In the genomic region with DNA sequence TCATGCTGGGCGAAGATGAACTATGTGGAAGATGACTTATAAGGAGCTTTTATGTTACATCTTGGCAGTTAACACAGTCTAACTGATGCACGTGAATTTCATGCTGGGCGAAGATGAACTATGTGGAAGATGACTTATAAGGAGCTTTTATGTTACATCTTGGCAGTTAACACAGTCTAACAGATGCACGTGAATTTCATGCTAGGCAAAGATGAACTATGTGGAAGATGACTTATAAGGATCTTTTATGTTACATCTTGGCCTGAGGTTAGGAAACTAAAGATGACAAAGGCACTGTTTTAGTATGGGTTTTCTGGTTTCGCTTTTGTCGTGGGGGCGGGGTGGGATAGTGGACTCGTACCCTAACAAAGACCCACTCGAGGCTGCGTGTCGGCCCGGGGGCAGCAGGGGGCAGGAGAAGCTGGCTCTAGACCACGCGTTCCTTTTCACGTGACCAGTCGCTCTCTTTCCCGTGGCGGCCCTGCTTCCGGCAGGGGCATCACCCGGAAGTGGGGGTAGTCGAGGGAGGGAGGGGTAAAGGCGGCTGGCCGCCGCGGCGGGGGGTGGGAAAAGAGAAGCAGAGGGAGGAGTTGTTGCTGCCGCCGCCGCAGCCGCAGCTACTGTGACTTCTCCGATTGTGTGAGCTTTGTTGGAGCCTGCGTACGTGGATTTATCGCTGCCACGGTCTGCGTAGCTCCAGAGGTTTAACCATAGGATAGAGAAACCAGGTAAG, we compare ENCODE assay signal across 1 cellular context.
TF ChIP-seq lines count a peak whose summit lies in the region.

A gene (plus strand): TSS at position 586 of the 733 bp plus-strand sequence. CDS start 60,949 bp downstream, outside the sequence.

TF ChIP-seq in GM12878, 131 proteins besides CTCF, POLR2A, EP300 and RAD21 (continued from another document and continues in another):
- TF ChIP-seq SPI1 (IDR thresholded peaks at IDR 0.05; ENCODE audit: borderline replicate concordance, insufficient read depth, low read depth, low read length) = no peak
- peak; percentile 55; the same call in 1 of the 2 replicates for TF ChIP-seq SMC3 (IDR thresholded peaks at IDR 0.05; ENCODE audit: borderline replicate concordance, low read length)
- TF ChIP-seq BMI1 (IDR thresholded peaks at IDR 0.05; ENCODE audit: borderline replicate concordance) = no peak
- TF ChIP-seq WRNIP1 (IDR thresholded peaks at IDR 0.05; ENCODE audit: borderline replicate concordance, low read depth, low read length) = no peak
- TF ChIP-seq ASH2L (IDR thresholded peaks at IDR 0.05; ENCODE audit: borderline replicate concordance, low read depth) = no peak
- TF ChIP-seq, protein P1, sequence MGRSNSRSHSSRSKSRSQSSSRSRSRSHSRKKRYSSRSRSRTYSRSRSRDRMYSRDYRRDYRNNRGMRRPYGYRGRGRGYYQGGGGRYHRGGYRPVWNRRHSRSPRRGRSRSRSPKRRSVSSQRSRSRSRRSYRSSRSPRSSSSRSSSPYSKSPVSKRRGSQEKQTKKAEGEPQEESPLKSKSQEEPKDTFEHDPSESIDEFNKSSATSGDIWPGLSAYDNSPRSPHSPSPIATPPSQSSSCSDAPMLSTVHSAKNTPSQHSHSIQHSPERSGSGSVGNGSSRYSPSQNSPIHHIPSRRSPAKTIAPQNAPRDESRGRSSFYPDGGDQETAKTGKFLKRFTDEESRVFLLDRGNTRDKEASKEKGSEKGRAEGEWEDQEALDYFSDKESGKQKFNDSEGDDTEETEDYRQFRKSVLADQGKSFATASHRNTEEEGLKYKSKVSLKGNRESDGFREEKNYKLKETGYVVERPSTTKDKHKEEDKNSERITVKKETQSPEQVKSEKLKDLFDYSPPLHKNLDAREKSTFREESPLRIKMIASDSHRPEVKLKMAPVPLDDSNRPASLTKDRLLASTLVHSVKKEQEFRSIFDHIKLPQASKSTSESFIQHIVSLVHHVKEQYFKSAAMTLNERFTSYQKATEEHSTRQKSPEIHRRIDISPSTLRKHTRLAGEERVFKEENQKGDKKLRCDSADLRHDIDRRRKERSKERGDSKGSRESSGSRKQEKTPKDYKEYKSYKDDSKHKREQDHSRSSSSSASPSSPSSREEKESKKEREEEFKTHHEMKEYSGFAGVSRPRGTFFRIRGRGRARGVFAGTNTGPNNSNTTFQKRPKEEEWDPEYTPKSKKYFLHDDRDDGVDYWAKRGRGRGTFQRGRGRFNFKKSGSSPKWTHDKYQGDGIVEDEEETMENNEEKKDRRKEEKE (IDR thresholded peaks at IDR 0.05) = no peak
- TF ChIP-seq YBX1 (IDR thresholded peaks at IDR 0.05) = no peak
- peak; percentile 89 to 94 for TF ChIP-seq BHLHE40 (IDR thresholded peaks at IDR 0.05; ENCODE audit: borderline replicate concordance in 1 of 2, low read depth in 2 of 2, low read length in 1 of 2)
- TF ChIP-seq IKZF2 (IDR thresholded peaks at IDR 0.05) = no peak; a peak in 1 of 4 replicates
- peak; percentile 35; the same call in 1 of the 2 replicates for TF ChIP-seq NFIC (IDR thresholded peaks at IDR 0.05; ENCODE audit: low read depth, low read length)
- TF ChIP-seq RAD51 (IDR thresholded peaks at IDR 0.05) = peak; percentile 79
- TF ChIP-seq FOXM1 (IDR thresholded peaks at IDR 0.05; ENCODE audit: low read depth, low read length) = peak; percentile 59; the same call in 1 of the 2 replicates
- no peak for TF ChIP-seq FOS (IDR thresholded peaks at IDR 0.05; ENCODE audit: borderline replicate concordance, extremely low read depth, insufficient read length)
- TF ChIP-seq SIX5 (IDR thresholded peaks at IDR 0.05; ENCODE audit: low read depth, low read length, severe bottlenecking) = no peak
- no peak for TF ChIP-seq MTA2 (IDR thresholded peaks at IDR 0.05; ENCODE audit: low read depth)
- TF ChIP-seq, protein P2, sequence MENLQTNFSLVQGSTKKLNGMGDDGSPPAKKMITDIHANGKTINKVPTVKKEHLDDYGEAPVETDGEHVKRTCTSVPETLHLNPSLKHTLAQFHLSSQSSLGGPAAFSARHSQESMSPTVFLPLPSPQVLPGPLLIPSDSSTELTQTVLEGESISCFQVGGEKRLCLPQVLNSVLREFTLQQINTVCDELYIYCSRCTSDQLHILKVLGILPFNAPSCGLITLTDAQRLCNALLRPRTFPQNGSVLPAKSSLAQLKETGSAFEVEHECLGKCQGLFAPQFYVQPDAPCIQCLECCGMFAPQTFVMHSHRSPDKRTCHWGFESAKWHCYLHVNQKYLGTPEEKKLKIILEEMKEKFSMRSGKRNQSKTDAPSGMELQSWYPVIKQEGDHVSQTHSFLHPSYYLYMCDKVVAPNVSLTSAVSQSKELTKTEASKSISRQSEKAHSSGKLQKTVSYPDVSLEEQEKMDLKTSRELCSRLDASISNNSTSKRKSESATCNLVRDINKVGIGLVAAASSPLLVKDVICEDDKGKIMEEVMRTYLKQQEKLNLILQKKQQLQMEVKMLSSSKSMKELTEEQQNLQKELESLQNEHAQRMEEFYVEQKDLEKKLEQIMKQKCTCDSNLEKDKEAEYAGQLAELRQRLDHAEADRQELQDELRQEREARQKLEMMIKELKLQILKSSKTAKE (IDR thresholded peaks at IDR 0.05; ENCODE audit: low read depth, poor library complexity, severe bottlenecking) = no peak
- 0 out of 2 replicates have a peak, but pooled peaks have one; percentile 41 for TF ChIP-seq MXI1 (IDR thresholded peaks at IDR 0.05; ENCODE audit: low read depth, low read length)
- TF ChIP-seq NR2C1 (IDR thresholded peaks at IDR 0.05) = no peak
- no peak for TF ChIP-seq STAT3 (IDR thresholded peaks at IDR 0.05; ENCODE audit: low read depth, low read length)
- TF ChIP-seq, protein P3, sequence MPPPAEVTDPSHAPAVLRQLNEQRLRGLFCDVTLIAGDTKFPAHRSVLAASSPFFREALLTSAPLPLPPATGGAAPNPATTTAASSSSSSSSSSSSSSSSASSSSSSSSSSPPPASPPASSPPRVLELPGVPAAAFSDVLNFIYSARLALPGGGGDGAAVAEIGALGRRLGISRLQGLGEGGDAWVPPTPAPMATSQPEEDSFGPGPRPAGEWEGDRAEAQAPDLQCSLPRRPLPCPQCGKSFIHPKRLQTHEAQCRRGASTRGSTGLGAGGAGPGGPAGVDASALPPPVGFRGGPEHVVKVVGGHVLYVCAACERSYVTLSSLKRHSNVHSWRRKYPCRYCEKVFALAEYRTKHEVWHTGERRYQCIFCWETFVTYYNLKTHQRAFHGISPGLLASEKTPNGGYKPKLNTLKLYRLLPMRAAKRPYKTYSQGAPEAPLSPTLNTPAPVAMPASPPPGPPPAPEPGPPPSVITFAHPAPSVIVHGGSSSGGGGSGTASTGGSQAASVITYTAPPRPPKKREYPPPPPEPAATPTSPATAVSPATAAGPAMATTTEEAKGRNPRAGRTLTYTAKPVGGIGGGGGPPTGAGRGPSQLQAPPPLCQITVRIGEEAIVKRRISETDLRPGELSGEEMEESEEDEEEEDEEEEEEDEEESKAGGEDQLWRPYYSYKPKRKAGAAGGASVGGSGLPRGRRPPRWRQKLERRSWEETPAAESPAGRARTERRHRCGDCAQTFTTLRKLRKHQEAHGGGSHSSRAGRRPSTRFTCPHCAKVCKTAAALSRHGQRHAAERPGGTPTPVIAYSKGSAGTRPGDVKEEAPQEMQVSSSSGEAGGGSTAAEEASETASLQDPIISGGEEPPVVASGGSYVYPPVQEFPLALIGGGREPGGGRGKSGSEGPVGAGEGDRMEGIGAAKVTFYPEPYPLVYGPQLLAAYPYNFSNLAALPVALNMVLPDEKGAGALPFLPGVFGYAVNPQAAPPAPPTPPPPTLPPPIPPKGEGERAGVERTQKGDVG (CRISPR knock-in tag; IDR thresholded peaks at IDR 0.05) = no peak
- TF ChIP-seq, protein P4, sequence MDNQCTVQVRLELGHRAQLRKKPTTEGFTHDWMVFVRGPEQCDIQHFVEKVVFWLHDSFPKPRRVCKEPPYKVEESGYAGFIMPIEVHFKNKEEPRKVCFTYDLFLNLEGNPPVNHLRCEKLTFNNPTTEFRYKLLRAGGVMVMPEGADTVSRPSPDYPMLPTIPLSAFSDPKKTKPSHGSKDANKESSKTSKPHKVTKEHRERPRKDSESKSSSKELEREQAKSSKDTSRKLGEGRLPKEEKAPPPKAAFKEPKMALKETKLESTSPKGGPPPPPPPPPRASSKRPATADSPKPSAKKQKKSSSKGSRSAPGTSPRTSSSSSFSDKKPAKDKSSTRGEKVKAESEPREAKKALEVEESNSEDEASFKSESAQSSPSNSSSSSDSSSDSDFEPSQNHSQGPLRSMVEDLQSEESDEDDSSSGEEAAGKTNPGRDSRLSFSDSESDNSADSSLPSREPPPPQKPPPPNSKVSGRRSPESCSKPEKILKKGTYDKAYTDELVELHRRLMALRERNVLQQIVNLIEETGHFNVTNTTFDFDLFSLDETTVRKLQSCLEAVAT (IDR thresholded peaks at IDR 0.05) = 0 out of 2 replicates have a peak, but pooled peaks have one; percentile 39
- TF ChIP-seq STAT1 (conservative IDR thresholded peaks at IDR 0.05) = no peak
- TF ChIP-seq DPF2 (IDR thresholded peaks at IDR 0.05) = no peak
- TF ChIP-seq, protein P5, sequence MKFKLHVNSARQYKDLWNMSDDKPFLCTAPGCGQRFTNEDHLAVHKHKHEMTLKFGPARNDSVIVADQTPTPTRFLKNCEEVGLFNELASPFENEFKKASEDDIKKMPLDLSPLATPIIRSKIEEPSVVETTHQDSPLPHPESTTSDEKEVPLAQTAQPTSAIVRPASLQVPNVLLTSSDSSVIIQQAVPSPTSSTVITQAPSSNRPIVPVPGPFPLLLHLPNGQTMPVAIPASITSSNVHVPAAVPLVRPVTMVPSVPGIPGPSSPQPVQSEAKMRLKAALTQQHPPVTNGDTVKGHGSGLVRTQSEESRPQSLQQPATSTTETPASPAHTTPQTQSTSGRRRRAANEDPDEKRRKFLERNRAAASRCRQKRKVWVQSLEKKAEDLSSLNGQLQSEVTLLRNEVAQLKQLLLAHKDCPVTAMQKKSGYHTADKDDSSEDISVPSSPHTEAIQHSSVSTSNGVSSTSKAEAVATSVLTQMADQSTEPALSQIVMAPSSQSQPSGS (IDR thresholded peaks at IDR 0.05; ENCODE audit: low read length) = peak; percentile 37
- TF ChIP-seq, protein P6, sequence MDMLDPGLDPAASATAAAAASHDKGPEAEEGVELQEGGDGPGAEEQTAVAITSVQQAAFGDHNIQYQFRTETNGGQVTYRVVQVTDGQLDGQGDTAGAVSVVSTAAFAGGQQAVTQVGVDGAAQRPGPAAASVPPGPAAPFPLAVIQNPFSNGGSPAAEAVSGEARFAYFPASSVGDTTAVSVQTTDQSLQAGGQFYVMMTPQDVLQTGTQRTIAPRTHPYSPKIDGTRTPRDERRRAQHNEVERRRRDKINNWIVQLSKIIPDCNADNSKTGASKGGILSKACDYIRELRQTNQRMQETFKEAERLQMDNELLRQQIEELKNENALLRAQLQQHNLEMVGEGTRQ (IDR thresholded peaks at IDR 0.05; ENCODE audit: borderline replicate concordance, low read depth, low read length) = peak; percentile 57
- no peak for TF ChIP-seq HDGF (IDR thresholded peaks at IDR 0.05)
- 0 out of 2 replicates have a peak, but pooled peaks have one; percentile 39 for TF ChIP-seq CHD2 (IDR thresholded peaks at IDR 0.05; ENCODE audit: borderline replicate concordance, low read depth, low read length)
- no peak for TF ChIP-seq RCOR1 (conservative IDR thresholded peaks at IDR 0.05; ENCODE audit: low read depth, low read length)
- no peak for TF ChIP-seq EZH2 (IDR thresholded peaks at IDR 0.05; ENCODE audit: borderline replicate concordance, control insufficient read depth, low read depth, low read length)
- TF ChIP-seq TCF3 (IDR thresholded peaks at IDR 0.05; ENCODE audit: borderline replicate concordance, insufficient read depth, low read depth, low read length) = no peak
- TF ChIP-seq SREBF1 (IDR thresholded peaks at IDR 0.05; ENCODE audit: low read length) = no peak
- no peak for TF ChIP-seq RB1 (IDR thresholded peaks at IDR 0.05; ENCODE audit: borderline replicate concordance)
- no peak for TF ChIP-seq ZNF207 (IDR thresholded peaks at IDR 0.05; ENCODE audit: borderline replicate concordance)
- no peak for TF ChIP-seq SMAD5 (IDR thresholded peaks at IDR 0.05; ENCODE audit: low read depth)
- no peak for TF ChIP-seq CHD1 (IDR thresholded peaks at IDR 0.05; ENCODE audit: low read depth, low read length)
- TF ChIP-seq TCF7 (IDR thresholded peaks at IDR 0.05; ENCODE audit: borderline replicate concordance) = no peak
- no peak for TF ChIP-seq RFX5 (IDR thresholded peaks at IDR 0.05; ENCODE audit: low read depth, low read length)
- TF ChIP-seq, protein P7, sequence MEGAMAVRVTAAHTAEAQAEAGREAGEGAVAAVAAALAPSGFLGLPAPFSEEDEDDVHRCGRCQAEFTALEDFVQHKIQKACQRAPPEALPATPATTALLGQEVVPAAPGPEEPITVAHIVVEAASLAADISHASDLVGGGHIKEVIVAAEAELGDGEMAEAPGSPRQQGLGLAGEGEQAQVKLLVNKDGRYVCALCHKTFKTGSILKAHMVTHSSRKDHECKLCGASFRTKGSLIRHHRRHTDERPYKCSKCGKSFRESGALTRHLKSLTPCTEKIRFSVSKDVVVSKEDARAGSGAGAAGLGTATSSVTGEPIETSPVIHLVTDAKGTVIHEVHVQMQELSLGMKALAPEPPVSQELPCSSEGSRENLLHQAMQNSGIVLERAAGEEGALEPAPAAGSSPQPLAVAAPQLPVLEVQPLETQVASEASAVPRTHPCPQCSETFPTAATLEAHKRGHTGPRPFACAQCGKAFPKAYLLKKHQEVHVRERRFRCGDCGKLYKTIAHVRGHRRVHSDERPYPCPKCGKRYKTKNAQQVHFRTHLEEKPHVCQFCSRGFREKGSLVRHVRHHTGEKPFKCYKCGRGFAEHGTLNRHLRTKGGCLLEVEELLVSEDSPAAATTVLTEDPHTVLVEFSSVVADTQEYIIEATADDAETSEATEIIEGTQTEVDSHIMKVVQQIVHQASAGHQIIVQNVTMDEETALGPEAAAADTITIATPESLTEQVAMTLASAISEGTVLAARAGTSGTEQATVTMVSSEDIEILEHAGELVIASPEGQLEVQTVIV (IDR thresholded peaks at IDR 0.05; ENCODE audit: borderline replicate concordance, partially characterized antibody) = no peak
- no peak for TF ChIP-seq RBBP5 (conservative IDR thresholded peaks at IDR 0.05)
- TF ChIP-seq, protein P8, sequence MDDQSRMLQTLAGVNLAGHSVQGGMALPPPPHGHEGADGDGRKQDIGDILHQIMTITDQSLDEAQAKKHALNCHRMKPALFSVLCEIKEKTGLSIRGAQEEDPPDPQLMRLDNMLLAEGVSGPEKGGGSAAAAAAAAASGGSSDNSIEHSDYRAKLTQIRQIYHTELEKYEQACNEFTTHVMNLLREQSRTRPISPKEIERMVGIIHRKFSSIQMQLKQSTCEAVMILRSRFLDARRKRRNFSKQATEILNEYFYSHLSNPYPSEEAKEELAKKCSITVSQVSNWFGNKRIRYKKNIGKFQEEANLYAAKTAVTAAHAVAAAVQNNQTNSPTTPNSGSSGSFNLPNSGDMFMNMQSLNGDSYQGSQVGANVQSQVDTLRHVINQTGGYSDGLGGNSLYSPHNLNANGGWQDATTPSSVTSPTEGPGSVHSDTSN (IDR thresholded peaks at IDR 0.05; ENCODE audit: insufficient replicate concordance, low read depth, low read length) = no peak
- TF ChIP-seq NFXL1 (IDR thresholded peaks at IDR 0.05; ENCODE audit: borderline replicate concordance) = no peak
- TF ChIP-seq, protein P9, sequence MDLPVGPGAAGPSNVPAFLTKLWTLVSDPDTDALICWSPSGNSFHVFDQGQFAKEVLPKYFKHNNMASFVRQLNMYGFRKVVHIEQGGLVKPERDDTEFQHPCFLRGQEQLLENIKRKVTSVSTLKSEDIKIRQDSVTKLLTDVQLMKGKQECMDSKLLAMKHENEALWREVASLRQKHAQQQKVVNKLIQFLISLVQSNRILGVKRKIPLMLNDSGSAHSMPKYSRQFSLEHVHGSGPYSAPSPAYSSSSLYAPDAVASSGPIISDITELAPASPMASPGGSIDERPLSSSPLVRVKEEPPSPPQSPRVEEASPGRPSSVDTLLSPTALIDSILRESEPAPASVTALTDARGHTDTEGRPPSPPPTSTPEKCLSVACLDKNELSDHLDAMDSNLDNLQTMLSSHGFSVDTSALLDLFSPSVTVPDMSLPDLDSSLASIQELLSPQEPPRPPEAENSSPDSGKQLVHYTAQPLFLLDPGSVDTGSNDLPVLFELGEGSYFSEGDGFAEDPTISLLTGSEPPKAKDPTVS (IDR thresholded peaks at IDR 0.05; ENCODE audit: low read depth, low read length) = no peak
